In the genomic region with DNA sequence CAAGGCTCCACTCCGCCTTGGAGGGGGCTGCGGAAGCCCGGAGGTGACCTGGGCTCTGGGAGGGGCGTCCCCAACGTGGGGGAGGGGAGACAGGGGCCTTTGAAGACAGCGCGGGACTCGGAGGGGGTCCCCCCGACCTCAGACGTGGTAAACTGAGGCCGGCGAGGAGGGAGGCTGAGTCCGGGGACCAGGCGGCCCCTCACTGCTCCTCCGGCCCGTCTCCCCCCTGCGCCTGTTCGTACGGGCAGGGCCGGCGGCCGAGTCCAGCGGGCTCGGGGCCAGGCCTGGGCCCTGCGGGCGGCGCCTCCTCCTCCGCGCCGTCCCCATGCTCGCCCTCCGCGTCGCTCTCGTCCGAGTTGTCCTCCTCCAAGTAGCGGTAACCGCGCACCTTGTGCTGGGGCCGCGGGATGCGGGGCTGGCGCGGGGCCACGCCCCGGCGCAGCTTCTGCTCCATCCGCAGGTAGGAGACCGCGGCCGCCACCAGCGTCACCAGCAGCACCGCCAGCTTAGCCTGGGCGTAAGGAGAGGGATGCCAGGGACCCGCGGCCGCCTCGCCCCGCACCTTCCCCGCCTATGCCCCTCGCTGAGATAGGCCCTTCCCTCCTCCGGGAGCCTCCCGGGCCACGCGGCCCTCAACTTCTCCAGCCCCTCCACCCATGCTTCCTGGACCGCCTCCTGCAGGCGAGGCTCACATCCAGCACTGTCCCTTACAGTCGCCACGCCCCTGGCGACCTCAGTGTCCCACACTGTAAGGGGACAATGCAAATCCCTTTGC, we compare ENCODE assay signal across 2 cellular contexts. TPM values are rescaled to one million over a fixed set of nuclear protein-coding genes. Genes with fewer than 3 reads are reported as not detected.
"Had no signal": no experiment of that assay in that cellular context is flagged by ENCODE, and none has a peak within 500 bp of the region (broad histone marks: within the 10 kb centered on the region; RNA-seq: fewer than 3 reads in every experiment).

No MANE protein-coding gene starts in this region.

RNA-seq across cellular contexts. Expression of a gene that starts 18.6 kb away (rescaled TPM):
- total RNA-seq: activated CD4-positive, alpha-beta T cell treated with anti-CD3 and anti-CD28 coated beads for 36 hours; T-helper 2 cell treated with Interferon-gamma antibody and Interleukin-4, amounts not matched to agents 100 ng/mL and 5 ng/mL, for 36 hours had no signal
